In genomic region chr3:136237103-136237502, GRCh38 we compare ENCODE assay signal across 35 cellular contexts.
"Had no signal": no experiment of that assay in that cellular context is flagged by ENCODE, and none has a peak within 500 bp of the region (broad histone marks: within the 10 kb centered on the region; RNA-seq: fewer than 3 reads in every experiment).

No MANE protein-coding gene starts in this region.

- H3K27ac ChIP-seq: adrenal gland, body of pancreas, brain microvascular endothelial cell, breast epithelium, VCaP had no signal

- H3K36me3 ChIP-seq: adrenal gland, brain microvascular endothelial cell, breast epithelium had no signal

- DNase-seq: activated B cell treated with CpG ODN at 0.5 μM for 24 hours; activated CD4-positive, alpha-beta memory T cell treated with anti-CD3 and anti-CD28 coated beads for 36 hours; activated CD4-positive, alpha-beta T cell treated with anti-CD3 and anti-CD28 coated beads for 4 hours; activated CD4-positive, alpha-beta T cell treated with anti-CD3 and anti-CD28 coated beads, Interleukin-2, amount 10 ng/mL, durations not matched to agents 24 days and 14 days; activated CD4-positive, alpha-beta T cell treated with anti-CD3 and anti-CD28 coated beads, Interleukin-2, amount 50 U/mL, for 1 hour; activated CD4-positive, alpha-beta T cell treated with anti-CD3 and anti-CD28 coated beads, Interleukin-2, amount 50 U/mL, for 4 hours; activated CD4-positive, CD25-positive, alpha-beta regulatory T cell treated with anti-CD3 and anti-CD28 coated beads, Interleukin-2, amount 50 U/mL, for 72 hours; activated CD8-positive, alpha-beta memory T cell treated with anti-CD3 and anti-CD28 coated beads, Interleukin-2, amount 50 U/mL, for 4 hours; activated CD8-positive, alpha-beta T cell treated with anti-CD3 and anti-CD28 coated beads for 36 hours; activated effector memory CD4-positive, alpha-beta T cell treated with anti-CD3 and anti-CD28 coated beads, Interleukin-2, amount 50 U/mL, for 16 hours; activated gamma-delta T cell treated with Interleukin-2 at 50 U/mL for 16 hours; activated naive CD4-positive, alpha-beta T cell; activated naive CD4-positive, alpha-beta T cell treated with anti-CD3 and anti-CD28 coated beads for 36 hours; activated naive CD4-positive, alpha-beta T cell treated with anti-CD3 and anti-CD28 coated beads, Interleukin-2, amount 50 U/mL, for 16 hours; activated naive CD8-positive, alpha-beta T cell treated with anti-CD3 and anti-CD28 coated beads for 36 hours; activated T-cell treated with anti-CD3 and anti-CD28 coated beads for 4 hours; activated T-cell treated with anti-CD3 and anti-CD28 coated beads, Interleukin-2, amount 50 U/mL, for 1 hour; activated T-cell treated with anti-CD3 and anti-CD28 coated beads, Interleukin-2, amount 50 U/mL, for 4 hours; activated T-cell treated with anti-CD3 and anti-CD28 coated beads, Interleukin-2, amount 50 U/mL, for 72 hours; adrenal gland; amniotic stem cell; aorta; brain microvascular endothelial cell; central memory CD4-positive, alpha-beta T cell; T-helper 1 cell; T-helper 2 cell; T-helper 9 cell had no signal

- H3K9me3 Mint-ChIP-seq: activated B cell treated with CpG ODN at 0.5 μM for 24 hours; activated CD4-positive, alpha-beta memory T cell treated with anti-CD3 and anti-CD28 coated beads for 36 hours; activated CD4-positive, alpha-beta T cell treated with anti-CD3 and anti-CD28 coated beads, Interleukin-2, amount 10 ng/mL, durations not matched to agents 24 days and 14 days; activated CD8-positive, alpha-beta T cell treated with anti-CD3 and anti-CD28 coated beads for 36 hours; activated naive CD4-positive, alpha-beta T cell treated with anti-CD3 and anti-CD28 coated beads for 36 hours; activated naive CD4-positive, alpha-beta T cell treated with anti-CD3 and anti-CD28 coated beads, Interleukin-2, amount 50 U/mL, for 72 hours; activated naive CD8-positive, alpha-beta T cell treated with anti-CD3 and anti-CD28 coated beads for 36 hours; activated T-cell treated with anti-CD3 and anti-CD28 coated beads, Interleukin-2, amount 50 U/mL, for 4 hours; activated T-cell treated with anti-CD3 and anti-CD28 coated beads, Interleukin-2, amount 50 U/mL, for 72 hours; activated T-helper 1 cell treated with anti-CD3 and anti-CD28 coated beads, Interleukin-12 subunit alpha, Interleukin-12 subunit beta, Interleukin-2, Interleukin-4 antibody, amounts not matched to agents 30 ng/mL and 10 ng/mL and 1 ng/mL, durations not matched to agents 14 hours and 24 hours and 36 hours; activated T-helper 17 cell treated with anti-CD3 and anti-CD28 coated beads, Interleukin-2, amount 50 U/mL, for 72 hours; T-helper 1 cell treated with Interleukin-12 subunit alpha and Interleukin-12 subunit beta and Interleukin-4 antibody, amounts not matched to agents 30 μg/mL and 1 μg/mL, for 36 hours; T-helper 2 cell treated with Interferon-gamma antibody and Interleukin-4, amounts not matched to agents 5 μg/mL and 100 μg/mL, for 36 hours had no signal

- H3K4me3 ChIP-seq: adrenal gland, body of pancreas, breast epithelium had no signal

- H3K27me3 ChIP-seq: adrenal gland, body of pancreas, brain microvascular endothelial cell, breast epithelium had no signal

- H3K9me3 ChIP-seq: adrenal gland, body of pancreas, breast epithelium had no signal

- H3K27ac Mint-ChIP-seq: activated B cell treated with CpG ODN at 0.5 μM for 24 hours; activated CD4-positive, alpha-beta memory T cell treated with anti-CD3 and anti-CD28 coated beads for 36 hours; activated CD4-positive, alpha-beta T cell treated with anti-CD3 and anti-CD28 coated beads, Interleukin-2, amount 10 ng/mL, durations not matched to agents 24 days and 14 days; activated CD8-positive, alpha-beta T cell treated with anti-CD3 and anti-CD28 coated beads for 36 hours; activated naive CD4-positive, alpha-beta T cell treated with anti-CD3 and anti-CD28 coated beads for 36 hours; activated naive CD8-positive, alpha-beta T cell treated with anti-CD3 and anti-CD28 coated beads for 36 hours; activated T-cell treated with anti-CD3 and anti-CD28 coated beads, Interleukin-2, amount 50 U/mL, for 72 hours; activated T-helper 1 cell treated with anti-CD3 and anti-CD28 coated beads, Interleukin-12 subunit alpha, Interleukin-12 subunit beta, Interleukin-2, Interleukin-4 antibody, amounts not matched to agents 30 ng/mL and 10 ng/mL and 1 ng/mL, durations not matched to agents 14 hours and 24 hours and 36 hours; activated T-helper 17 cell treated with anti-CD3 and anti-CD28 coated beads, Interleukin-2, amount 50 U/mL, for 72 hours; T-helper 1 cell treated with Interleukin-12 subunit alpha and Interleukin-12 subunit beta and Interleukin-4 antibody, amounts not matched to agents 30 μg/mL and 1 μg/mL, for 36 hours; T-helper 2 cell treated with Interferon-gamma antibody and Interleukin-4, amounts not matched to agents 5 μg/mL and 100 μg/mL, for 36 hours had no signal

- ATAC-seq: activated CD8-positive, alpha-beta T cell treated with anti-CD3 and anti-CD28 coated beads for 36 hours; activated naive CD4-positive, alpha-beta T cell treated with anti-CD3 and anti-CD28 coated beads, Interleukin-2, amount 50 U/mL, for 72 hours; activated T-cell treated with anti-CD3 and anti-CD28 coated beads, Interleukin-2, amount 50 U/mL, for 4 hours; activated T-cell treated with anti-CD3 and anti-CD28 coated beads, Interleukin-2, amount 50 U/mL, for 72 hours; activated T-helper 17 cell treated with anti-CD3 and anti-CD28 coated beads, Interleukin-2, amount 50 U/mL, for 72 hours; body of pancreas had no signal

- H3K4me1 Mint-ChIP-seq: activated B cell treated with CpG ODN at 0.5 μM for 24 hours; activated CD4-positive, alpha-beta T cell treated with anti-CD3 and anti-CD28 coated beads, Interleukin-2, amount 10 ng/mL, durations not matched to agents 24 days and 14 days; activated naive CD8-positive, alpha-beta T cell treated with anti-CD3 and anti-CD28 coated beads for 36 hours; activated T-helper 17 cell treated with anti-CD3 and anti-CD28 coated beads, Interleukin-2, amount 50 U/mL, for 72 hours had no signal

- H3K36me3 Mint-ChIP-seq: activated CD4-positive, alpha-beta memory T cell treated with anti-CD3 and anti-CD28 coated beads for 36 hours; activated naive CD4-positive, alpha-beta T cell treated with anti-CD3 and anti-CD28 coated beads, Interleukin-2, amount 50 U/mL, for 72 hours; activated naive CD8-positive, alpha-beta T cell treated with anti-CD3 and anti-CD28 coated beads for 36 hours had no signal

- H3K27me3 Mint-ChIP-seq: activated CD8-positive, alpha-beta T cell treated with anti-CD3 and anti-CD28 coated beads for 36 hours; activated naive CD8-positive, alpha-beta T cell treated with anti-CD3 and anti-CD28 coated beads for 36 hours had no signal

- H3K4me1 ChIP-seq: adrenal gland, body of pancreas, breast epithelium had no signal

- H3K4me3 Mint-ChIP-seq: activated B cell treated with CpG ODN at 0.5 μM for 24 hours; activated CD4-positive, alpha-beta memory T cell treated with anti-CD3 and anti-CD28 coated beads for 36 hours; activated CD4-positive, alpha-beta T cell treated with anti-CD3 and anti-CD28 coated beads, Interleukin-2, amount 10 ng/mL, durations not matched to agents 24 days and 14 days; activated CD8-positive, alpha-beta T cell treated with anti-CD3 and anti-CD28 coated beads for 36 hours; activated naive CD4-positive, alpha-beta T cell treated with anti-CD3 and anti-CD28 coated beads for 36 hours; activated naive CD8-positive, alpha-beta T cell treated with anti-CD3 and anti-CD28 coated beads for 36 hours; activated T-cell treated with anti-CD3 and anti-CD28 coated beads, Interleukin-2, amount 50 U/mL, for 4 hours; activated T-cell treated with anti-CD3 and anti-CD28 coated beads, Interleukin-2, amount 50 U/mL, for 72 hours; activated T-helper 1 cell treated with anti-CD3 and anti-CD28 coated beads, Interleukin-12 subunit alpha, Interleukin-12 subunit beta, Interleukin-2, Interleukin-4 antibody, amounts not matched to agents 30 ng/mL and 10 ng/mL and 1 ng/mL, durations not matched to agents 14 hours and 24 hours and 36 hours; activated T-helper 17 cell treated with anti-CD3 and anti-CD28 coated beads, Interleukin-2, amount 50 U/mL, for 72 hours; T-helper 1 cell treated with Interleukin-12 subunit alpha and Interleukin-12 subunit beta and Interleukin-4 antibody, amounts not matched to agents 30 μg/mL and 1 μg/mL, for 36 hours; T-helper 2 cell treated with Interferon-gamma antibody and Interleukin-4, amounts not matched to agents 5 μg/mL and 100 μg/mL, for 36 hours had no signal
